In the genomic region with DNA sequence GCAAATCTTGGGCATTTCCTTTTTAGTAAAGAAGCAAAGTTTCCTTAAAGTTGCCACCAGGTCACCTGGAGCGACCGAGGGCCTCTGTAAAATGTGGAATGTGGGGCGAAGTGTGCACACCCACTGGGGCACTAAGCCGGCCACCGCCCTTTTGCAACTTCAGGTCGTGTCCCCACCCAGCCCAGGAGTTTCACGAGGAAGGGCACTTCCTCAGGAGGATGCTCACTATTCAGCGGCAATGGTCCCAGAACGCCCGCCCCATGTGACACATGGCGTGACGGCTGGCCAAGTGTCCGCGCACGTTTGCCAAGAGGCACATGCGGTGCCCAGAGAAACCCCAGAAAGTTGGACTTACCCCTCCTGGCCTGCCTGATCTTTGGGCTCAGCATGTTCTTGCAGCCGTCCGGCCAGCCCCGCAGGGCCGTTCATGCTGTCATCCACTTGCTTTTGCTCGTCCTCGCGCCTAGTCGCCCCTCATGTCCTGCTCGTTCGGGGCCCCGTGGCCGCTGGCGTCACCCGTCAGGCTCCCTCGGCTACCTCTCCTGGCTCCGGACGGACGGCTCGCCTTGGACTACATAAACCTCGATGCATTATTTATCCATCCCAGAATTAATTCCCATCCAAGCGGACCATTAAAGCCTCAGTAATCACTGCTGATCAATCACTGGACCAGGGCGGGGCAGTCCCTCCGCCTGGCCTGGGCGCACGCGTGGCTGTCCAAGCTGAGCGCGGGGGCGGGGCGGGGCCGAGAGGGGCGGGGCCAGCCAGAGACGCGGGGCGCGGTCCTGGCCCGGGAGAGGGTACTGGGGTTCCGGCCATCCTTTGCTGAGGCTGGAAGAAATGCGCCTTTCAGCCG, we compare ENCODE assay signal across 8 cellular contexts. TPM values are rescaled to one million over a fixed set of nuclear protein-coding genes. Genes with fewer than 3 reads are reported as not detected.
DNase-seq lines count a peak whose midpoint lies in the region; ATAC-seq and TF ChIP-seq lines count a peak whose summit lies in the region.

A gene with protein sequence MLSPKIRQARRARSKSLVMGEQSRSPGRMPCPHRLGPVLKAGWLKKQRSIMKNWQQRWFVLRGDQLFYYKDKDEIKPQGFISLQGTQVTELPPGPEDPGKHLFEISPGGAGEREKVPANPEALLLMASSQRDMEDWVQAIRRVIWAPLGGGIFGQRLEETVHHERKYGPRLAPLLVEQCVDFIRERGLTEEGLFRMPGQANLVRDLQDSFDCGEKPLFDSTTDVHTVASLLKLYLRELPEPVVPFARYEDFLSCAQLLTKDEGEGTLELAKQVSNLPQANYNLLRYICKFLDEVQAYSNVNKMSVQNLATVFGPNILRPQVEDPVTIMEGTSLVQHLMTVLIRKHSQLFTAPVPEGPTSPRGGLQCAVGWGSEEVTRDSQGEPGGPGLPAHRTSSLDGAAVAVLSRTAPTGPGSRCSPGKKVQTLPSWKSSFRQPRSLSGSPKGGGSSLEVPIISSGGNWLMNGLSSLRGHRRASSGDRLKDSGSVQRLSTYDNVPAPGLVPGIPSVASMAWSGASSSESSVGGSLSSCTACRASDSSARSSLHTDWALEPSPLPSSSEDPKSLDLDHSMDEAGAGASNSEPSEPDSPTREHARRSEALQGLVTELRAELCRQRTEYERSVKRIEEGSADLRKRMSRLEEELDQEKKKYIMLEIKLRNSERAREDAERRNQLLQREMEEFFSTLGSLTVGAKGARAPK (minus strand): TSS at position 666 of the 856 bp plus-strand sequence. CDS start 277 bp downstream, at position 389.

- TF ChIP-seq POLR2A in heart left ventricle (IDR thresholded peaks at IDR 0.05): peak in 1 of 2 donors; percentile 12

- no peak within 1 kb of the TSS for H2AK5ac ChIP-seq in trophoblast cell (ENCODE audit: low read length)

- no peaks in the 10 kb centered on the region for H3K79me2 ChIP-seq in trophoblast cell (ENCODE audit: control insufficient read depth, insufficient read depth, low read length, poor library complexity)

- POLR2A ChIA-PET in CD8-positive, alpha-beta T cell (lab: Charles Lee): no interaction called here
- POLR2A ChIA-PET in HEK293 (lab: Yijun Ruan, JAX): no interaction called here

- CTCF ChIA-PET in CD8-positive, alpha-beta T cell (lab: Charles Lee): no interaction called here
- CTCF ChIA-PET in HEK293 (lab: Yijun Ruan, JAX): interaction anchor here (1.7 to 5.0 kb wide), 4 partner anchors 10 to 52 kb away, joined by 5 to 42 read pairs (median 8); no protein-coding TSS in a partner anchor

- H3K4me3 Mint-ChIP-seq in CD8-positive, alpha-beta T cell: peak within 1 kb of the TSS; percentile 46
- peak within 1 kb of the TSS; percentile 57 for H3K4me3 Mint-ChIP-seq in activated naive CD8-positive, alpha-beta T cell treated with anti-CD3 and anti-CD28 coated beads, Interleukin-2, amount 50 U/mL, for 24 hours

- H3K27me3 Mint-ChIP-seq in CD8-positive, alpha-beta T cell (ENCODE audit: low read depth): peaks cover 24% of the 10 kb centered on the region
- peaks cover 36% of the 10 kb centered on the region for H3K27me3 Mint-ChIP-seq in activated naive CD8-positive, alpha-beta T cell treated with anti-CD3 and anti-CD28 coated beads, Interleukin-2, amount 50 U/mL, for 24 hours

- intact Hi-C loops in CD8-positive, alpha-beta T cell (cut with DNase I, micrococcal nuclease): loop anchor here (5.0 kb wide), 1 partner anchor 242 kb away; no protein-coding TSS in a partner anchor
- intact Hi-C loops in heart left ventricle (cut with DNase I): loop anchor here in 7 of 10 donors (5.0 kb wide), 3 partner anchors 48 to 53 kb away; no protein-coding TSS in a partner anchor

- ATAC-seq in CD8-positive, alpha-beta T cell: no peak
- ATAC-seq in activated naive CD8-positive, alpha-beta T cell treated with anti-CD3 and anti-CD28 coated beads, Interleukin-2, amount 50 U/mL, for 24 hours: no peak
- ATAC-seq in heart left ventricle (peak; percentile 30 to 89 (median 84)), GM21619 (IDR thresholded peaks at IDR 0.05; ENCODE audit: unreplicated experiment) (no peak)

- H3K27ac ChIP-seq in CD8-positive, alpha-beta T cell (ENCODE audit: low read depth, low read length): no peak within 1 kb of the TSS
- H3K27ac ChIP-seq in HEK293 (ENCODE audit: extremely low read depth, low read depth, low read length) (no peak within 1 kb of the TSS), heart left ventricle (peak within 1 kb of the TSS in 9 of 12 donors; percentile 31 to 66 (median 54)), trophoblast cell (ENCODE audit: low read depth, low read length) (no peak within 1 kb of the TSS)

- H4K8ac ChIP-seq in trophoblast cell (ENCODE audit: low read depth, low read length): no peak within 1 kb of the TSS

- H3K23ac ChIP-seq in trophoblast cell (ENCODE audit: low read length): no peak within 1 kb of the TSS

- H3K4me3 ChIP-seq in CD8-positive, alpha-beta T cell (ENCODE audit: low read depth, low read length): no peak within 1 kb of the TSS
- H3K4me3 ChIP-seq in HEK293 (ENCODE audit: low read depth, low read length) (peak within 1 kb of the TSS; percentile 28), heart left ventricle (peak within 1 kb of the TSS; percentile 13 to 74 (median 54)), trophoblast cell (ENCODE audit: low read depth, low read length) (no peak within 1 kb of the TSS)

- H4K12ac ChIP-seq in trophoblast cell (ENCODE audit: low read depth, low read length): no peak within 1 kb of the TSS

- no peak within 1 kb of the TSS for H2BK5ac ChIP-seq in trophoblast cell (ENCODE audit: low read depth, low read length, poor library complexity)

- no peaks in the 10 kb centered on the region for H3K9me3 ChIP-seq in CD8-positive, alpha-beta T cell (ENCODE audit: low read length)
- no peaks in the 10 kb centered on the region for H3K9me3 ChIP-seq in HEK293 (ENCODE audit: control insufficient read depth, insufficient read depth, low read depth, low read length)
- no peaks in the 10 kb centered on the region for H3K9me3 ChIP-seq in heart left ventricle
- H3K9me3 ChIP-seq in trophoblast cell (ENCODE audit: insufficient read depth, low read depth, low read length): no peaks in the 10 kb centered on the region

- H3K4ac ChIP-seq in trophoblast cell (ENCODE audit: low read depth, low read length): no peak within 1 kb of the TSS

- no peak within 1 kb of the TSS for H3K18ac ChIP-seq in trophoblast cell (ENCODE audit: low read length)

- H3K27me3 ChIP-seq in CD8-positive, alpha-beta T cell (ENCODE audit: insufficient read depth, low read length): no peaks in the 10 kb centered on the region
- H3K27me3 ChIP-seq in heart left ventricle (peaks cover 0 to 14% (median 0%) of the 10 kb centered on the region in 9 donors), trophoblast cell (ENCODE audit: insufficient read depth, low read length) (peaks cover 8% of the 10 kb centered on the region)

- 8 to 11% (median 8%) methylated on average over 30 to 56 of the region's 56 CpGs for WGBS in heart left ventricle, 4 donors
- no CpG with 5 or more reads among the region's 56 CpGs for WGBS in trophoblast cell (ENCODE audit: extremely low coverage, insufficient coverage, insufficient read length)

- no peaks in the 10 kb centered on the region for H3K36me3 Mint-ChIP-seq in CD8-positive, alpha-beta T cell
- H3K36me3 Mint-ChIP-seq in activated naive CD8-positive, alpha-beta T cell treated with anti-CD3 and anti-CD28 coated beads, Interleukin-2, amount 50 U/mL, for 24 hours (ENCODE audit: low read depth): no peaks in the 10 kb centered on the region

- H2AFZ ChIP-seq in trophoblast cell (ENCODE audit: insufficient read depth, low read length, poor library complexity): no peak within 1 kb of the TSS

- H3K27ac Mint-ChIP-seq in CD8-positive, alpha-beta T cell: no peak within 1 kb of the TSS
- no peak within 1 kb of the TSS for H3K27ac Mint-ChIP-seq in activated naive CD8-positive, alpha-beta T cell treated with anti-CD3 and anti-CD28 coated beads, Interleukin-2, amount 50 U/mL, for 24 hours

- no peaks in the 10 kb centered on the region for H3K36me3 ChIP-seq in CD8-positive, alpha-beta T cell (ENCODE audit: insufficient read depth, low read length)
- no peaks in the 10 kb centered on the region for H3K36me3 ChIP-seq in HEK293 (ENCODE audit: control insufficient read depth in 2 of 2, insufficient read depth in 1 of 2, low read length in 2 of 2)
- H3K36me3 ChIP-seq in heart left ventricle: no peaks in the 10 kb centered on the region
- no peaks in the 10 kb centered on the region for H3K36me3 ChIP-seq in trophoblast cell (ENCODE audit: control insufficient read depth in 1 of 2, insufficient read depth in 2 of 2, low read length in 2 of 2)

- no peak within 1 kb of the TSS for H3K14ac ChIP-seq in trophoblast cell (ENCODE audit: low read length)

- peaks cover 4% of the 10 kb centered on the region for H3K4me1 Mint-ChIP-seq in CD8-positive, alpha-beta T cell (ENCODE audit: low read depth)
- H3K4me1 Mint-ChIP-seq in activated naive CD8-positive, alpha-beta T cell treated with anti-CD3 and anti-CD28 coated beads, Interleukin-2, amount 50 U/mL, for 24 hours: no peaks in the 10 kb centered on the region

- no peak within 1 kb of the TSS for H4K91ac ChIP-seq in trophoblast cell (ENCODE audit: low read depth, low read length)

- TF ChIP-seq CTCF in CD8-positive, alpha-beta T cell (IDR thresholded peaks at IDR 0.05): no peak
- TF ChIP-seq CTCF in HEK293 (tag by site-specific recombination; IDR thresholded peaks at IDR 0.05) (no peak), heart left ventricle (IDR thresholded peaks at IDR 0.05) (no peak)

- no peak within 1 kb of the TSS for H2BK120ac ChIP-seq in trophoblast cell (ENCODE audit: insufficient read depth, low read length, poor library complexity)

- DNase-seq in CD8-positive, alpha-beta T cell: peak in 1 of 7 experiments; percentile 35
- peak; percentile 8 for DNase-seq in activated naive CD8-positive, alpha-beta T cell treated with anti-CD3 and anti-CD28 coated beads, Interleukin-2, amount 50 U/mL, for 24 hours
- DNase-seq in heart left ventricle: peak; percentile 48 to 82 (median 66)
- DNase-seq in trophoblast cell: peak; percentile 24 to 27
- DNase-seq in NCI-H1930 (lab: John Stamatoyannopoulos, UW): no peak
- DNase-seq in NCI-H2029 treated with DMSO at 0.1 percent for 48 hours (lab: John Stamatoyannopoulos, UW): no peak

- H2BK12ac ChIP-seq in trophoblast cell (ENCODE audit: low read length): no peak within 1 kb of the TSS

- H3K9me3 Mint-ChIP-seq in CD8-positive, alpha-beta T cell: no peaks in the 10 kb centered on the region
- H3K9me3 Mint-ChIP-seq in activated naive CD8-positive, alpha-beta T cell treated with anti-CD3 and anti-CD28 coated beads, Interleukin-2, amount 50 U/mL, for 24 hours: no peaks in the 10 kb centered on the region

- H3K4me1 ChIP-seq in CD8-positive, alpha-beta T cell (ENCODE audit: insufficient read depth, low read length): peaks cover 8% of the 10 kb centered on the region
- H3K4me1 ChIP-seq in HEK293 (ENCODE audit: control insufficient read depth, insufficient read depth, low read length) (no peaks in the 10 kb centered on the region), heart left ventricle (peaks cover 0 to 58% (median 14%) of the 10 kb centered on the region in 12 donors), trophoblast cell (ENCODE audit: control insufficient read depth in 1 of 2, insufficient read depth in 2 of 2, low read length in 2 of 2) (peaks cover 7 to 10% of the 10 kb centered on the region in 2 experiments)

- no peaks in the 10 kb centered on the region for H3K79me1 ChIP-seq in trophoblast cell (ENCODE audit: low read length)

- H3K4me2 ChIP-seq in trophoblast cell (ENCODE audit: low read length): peak within 1 kb of the TSS; percentile 51

- H3K9ac ChIP-seq in trophoblast cell (ENCODE audit: low read length): no peak within 1 kb of the TSS

RNA-seq across cellular contexts. Expression of the gene that starts here (rescaled TPM):
- total RNA-seq in CD8-positive, alpha-beta T cell: not detected
- total RNA-seq in heart left ventricle: 1 to 10 TPM; 1.1 to 9.5 (median 3.2) TPM
- polyA plus RNA-seq in heart left ventricle: 1 to 10 TPM; 1.5 to 2.2 TPM
- 0.18 and 0.36 TPM in 2 replicates for polyA plus RNA-seq in trophoblast cell (2013)

Comparison
In these comparisons a context has a peak if more than half of its experiments do, and no peak if none do; other contexts are left out.
1. ATAC-seq: peak in heart left ventricle (4 of 4); none in CD8-positive, alpha-beta T cell (single experiment), activated naive CD8-positive, alpha-beta T cell treated with anti-CD3 and anti-CD28 coated beads, Interleukin-2, amount 50 U/mL, for 24 hours (single experiment) and GM21619 (single experiment).
2. DNase-seq: peak in activated naive CD8-positive, alpha-beta T cell treated with anti-CD3 and anti-CD28 coated beads, Interleukin-2, amount 50 U/mL, for 24 hours (single experiment), heart left ventricle (5 of 5) and trophoblast cell (2 of 2); none in NCI-H1930 (0 of 2) and NCI-H2029 treated with DMSO at 0.1 percent for 48 hours (single experiment).
3. H3K27ac ChIP-seq: peak in heart left ventricle (9 of 12); none in CD8-positive, alpha-beta T cell (single experiment), HEK293 (single experiment) and trophoblast cell (single experiment).
4. H3K4me3 ChIP-seq: peak in HEK293 (single experiment) and heart left ventricle (12 of 12); none in CD8-positive, alpha-beta T cell (single experiment) and trophoblast cell (single experiment).